In genomic region chr19:13012390-13012689, GRCh38 we compare ENCODE assay signal across 1 cellular context.
TF ChIP-seq lines count a peak whose summit lies in the region.

No MANE protein-coding gene starts in this region.

TF ChIP-seq in WTC11, 78 proteins besides CTCF, POLR2A, EP300 and RAD21 (continued from another document):
- TF ChIP-seq ERG (CRISPR knock-in tag; IDR thresholded peaks at IDR 0.05) (no peak), ZNF512 (CRISPR knock-in tag; IDR thresholded peaks at IDR 0.05; ENCODE audit: borderline replicate concordance) (no peak), HMGXB4 (CRISPR knock-in tag; IDR thresholded peaks at IDR 0.05) (no peak), PRDM15 (CRISPR knock-in tag; IDR thresholded peaks at IDR 0.05) (no peak), AFF4 (CRISPR knock-in tag; IDR thresholded peaks at IDR 0.05; ENCODE audit: borderline replicate concordance) (no peak), RELA (CRISPR knock-in tag; IDR thresholded peaks at IDR 0.05; ENCODE audit: borderline replicate concordance) (no peak), E2F1 (CRISPR knock-in tag; IDR thresholded peaks at IDR 0.05) (no peak), JUN (CRISPR knock-in tag; IDR thresholded peaks at IDR 0.05) (no peak), CBFB (CRISPR knock-in tag; IDR thresholded peaks at IDR 0.05; ENCODE audit: low read depth) (no peak), ZNF317 (CRISPR knock-in tag; IDR thresholded peaks at IDR 0.05; ENCODE audit: borderline replicate concordance, low read depth) (no peak)
